ENCODE assay signal across 29 cellular contexts in the genomic region with DNA sequence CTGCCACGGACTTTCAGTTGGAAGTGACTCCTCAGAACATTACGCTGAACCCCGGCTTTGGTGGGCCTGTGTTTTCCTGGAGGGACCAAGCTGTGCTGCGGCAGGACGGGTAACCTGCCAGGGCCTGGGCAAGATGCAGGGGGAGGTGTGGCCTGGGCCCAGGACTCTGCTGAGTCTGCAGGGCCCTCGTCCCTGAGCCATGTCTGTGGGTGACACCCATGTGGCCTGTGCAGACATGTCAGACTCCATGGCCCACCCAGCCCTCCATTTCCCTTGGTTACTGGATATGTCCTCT. TPM values are rescaled to one million over a fixed set of nuclear protein-coding genes. Genes with fewer than 3 reads are reported as not detected.
"Had no signal": no experiment of that assay in that cellular context is flagged by ENCODE, and none has a peak within 500 bp of the region (broad histone marks: within the 10 kb centered on the region; RNA-seq: fewer than 3 reads in every experiment).

No MANE protein-coding gene starts in this region.

- H2AFZ ChIP-seq: hepatocyte had no signal

- H3K36me3 ChIP-seq: adrenal gland, cardiac muscle cell, gastroesophageal sphincter, pancreas, tibial nerve had no signal

- ATAC-seq: body of pancreas, gastroesophageal sphincter, left colon, pancreas, psoas muscle had no signal

- H3K4me3 ChIP-seq: adrenal gland, body of pancreas, cardiac muscle cell, coronary artery, dorsolateral prefrontal cortex, gastroesophageal sphincter, hepatocyte, pancreas, psoas muscle, smooth muscle cell, tibial nerve had no signal

- DNase-seq: activated CD4-positive, alpha-beta T cell treated with anti-CD3 and anti-CD28 coated beads for 4 hours; activated CD4-positive, alpha-beta T cell treated with anti-CD3 and anti-CD28 coated beads, Interleukin-2, amount 50 U/mL, for 4 hours; activated effector memory CD4-positive, alpha-beta T cell treated with Interleukin-2 at 50 U/mL for 16 hours; activated naive CD4-positive, alpha-beta T cell treated with Interleukin-2 at 50 U/mL for 16 hours; activated T-cell treated with anti-CD3 and anti-CD28 coated beads for 4 hours; adrenal gland; body of pancreas; dorsolateral prefrontal cortex; effector memory CD4-positive, alpha-beta T cell; islet precursor cell; left colon; mesendoderm; stimulated activated CD4-positive, alpha-beta T cell treated with anti-CD3 and anti-CD28 coated beads, Interleukin-15, amount 100 ng/mL, for 24 hours; stimulated activated CD4-positive, alpha-beta T cell treated with anti-CD3 and anti-CD28 coated beads, Interleukin-2, amount 100 ng/mL, for 24 hours; stimulated activated naive CD4-positive, alpha-beta T cell had no signal

- H3K27ac ChIP-seq: adrenal gland, body of pancreas, cardiac muscle cell, coronary artery, dorsolateral prefrontal cortex, gastroesophageal sphincter, hepatocyte, pancreas, psoas muscle, tibial nerve had no signal

- H3K4me1 ChIP-seq: adrenal gland, body of pancreas, gastroesophageal sphincter, pancreas, psoas muscle had no signal

- H3K79me2 ChIP-seq: hepatocyte had no signal

- H3K9me3 ChIP-seq: adrenal gland, body of pancreas, gastroesophageal sphincter, pancreas, psoas muscle, tibial nerve had no signal

- H3K4me2 ChIP-seq: hepatocyte, smooth muscle cell had no signal

- H3K27me3 ChIP-seq: adrenal gland, body of pancreas, cardiac muscle cell, dorsolateral prefrontal cortex, gastroesophageal sphincter, hepatocyte, pancreas, tibial nerve had no signal

RNA-seq across cellular contexts. Expression of gene ITIH3, which starts 4.9 kb away (rescaled TPM):
- total RNA-seq: epithelial cell of proximal tubule; mononuclear cell; smooth muscle cell; T-helper 1 cell treated with Interleukin-12 subunit alpha and Interleukin-12 subunit beta and Interleukin-4 antibody, amounts not matched to agents 30 ng/mL and 1 ng/mL, for 36 hours; temporal lobe had no signal
- polyA plus RNA-seq: smooth muscle cell had no signal

RNA-seq across cellular contexts. Expression of gene ITIH1, which starts 12.3 kb away (rescaled TPM):
- total RNA-seq: aorta; cardiac muscle cell; epithelial cell of proximal tubule; gastroesophageal sphincter; left colon; psoas muscle; smooth muscle cell; T-helper 1 cell treated with Interleukin-12 subunit alpha and Interleukin-12 subunit beta and Interleukin-4 antibody, amounts not matched to agents 30 ng/mL and 1 ng/mL, for 36 hours; temporal lobe; ureter had no signal
- polyA plus RNA-seq: smooth muscle cell had no signal

RNA-seq across cellular contexts. Expression of gene ITIH4, which starts 40.8 kb away (rescaled TPM):
- total RNA-seq: epithelial cell of proximal tubule had no signal

RNA-seq across cellular contexts. Expression of gene MUSTN1, which starts 45.1 kb away (rescaled TPM):
- total RNA-seq: cardiac muscle cell, epithelial cell of proximal tubule had no signal
- polyA plus RNA-seq: cardiac muscle cell had no signal
